Comparison of ENCODE assay signal across 24 cellular contexts in the genomic region with DNA sequence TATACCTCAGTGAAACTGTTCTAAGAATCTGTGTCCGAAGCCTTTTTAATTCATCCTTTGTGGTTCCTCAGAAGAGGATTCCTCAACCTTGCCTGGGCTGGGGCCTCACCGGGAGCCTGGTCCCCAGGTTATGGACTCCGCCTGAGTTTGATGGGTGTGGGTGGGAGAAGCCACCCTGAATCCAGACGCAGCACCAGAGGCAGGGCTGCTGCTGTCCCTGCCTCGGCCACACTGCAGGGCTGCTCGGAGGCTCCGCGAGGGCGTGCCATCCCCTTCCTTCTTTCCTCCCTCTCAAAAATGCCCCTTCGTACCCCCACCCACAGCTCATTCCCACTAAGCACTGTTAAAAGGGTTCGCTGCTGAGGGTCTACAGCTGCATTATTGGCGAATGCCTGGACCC.
"Had no signal": no experiment of that assay in that cellular context is flagged by ENCODE, and none has a peak within 500 bp of the region (broad histone marks: within the 10 kb centered on the region; RNA-seq: fewer than 3 reads in every experiment).

No MANE protein-coding gene starts in this region.

- ATAC-seq: naive thymus-derived CD4-positive, alpha-beta T cell; natural killer cell; pancreas; psoas muscle; right cardiac atrium; right lobe of liver; stimulated activated effector memory CD8-positive, alpha-beta T cell treated with anti-CD3 and anti-CD28 coated beads, Interleukin-12 subunit alpha, Interleukin-12 subunit beta, amount 100 ng/mL, for 72 hours; stimulated activated naive B cell treated with anti-CD40 and anti-IgM and Interleukin-4, amounts not matched to agents 10 μg/mL and 1 μg/mL and 100 μg/mL, for 72 hours had no signal

- DNase-seq: naive thymus-derived CD4-positive, alpha-beta T cell; natural killer cell; nucleus accumbens; psoas muscle; right cardiac atrium; small intestine; stimulated activated CD4-positive, alpha-beta T cell treated with anti-CD3 and anti-CD28 coated beads, Interleukin-15, amount 100 ng/mL, for 24 hours; stimulated activated CD4-positive, alpha-beta T cell treated with anti-CD3 and anti-CD28 coated beads, Interleukin-2, amount 100 ng/mL, for 24 hours; stimulated activated CD4-positive, alpha-beta T cell treated with anti-CD3 and anti-CD28 coated beads, Interleukin-2, amount 100 ng/mL, for 48 hours; stimulated activated CD4-positive, alpha-beta T cell treated with anti-CD3 and anti-CD28 coated beads, Interleukin-4, amount 100 ng/mL, for 24 hours; stimulated activated naive B cell treated with anti-CD40 and anti-IgM and Interleukin-4, amounts not matched to agents 10 μg/mL and 1 μg/mL and 100 μg/mL, for 72 hours; stimulated activated naive CD4-positive, alpha-beta T cell treated with Interleukin-2 at 50 U/mL for 16 hours; stomach; thyroid gland; trophoblast cell; upper lobe of left lung had no signal

- H3K4me3 ChIP-seq: neural progenitor cell, pancreas, psoas muscle, right lobe of liver, sigmoid colon, stomach, thoracic aorta, thyroid gland, tibial nerve, upper lobe of left lung had no signal

- H3K4me1 ChIP-seq: neural progenitor cell, pancreas, psoas muscle, right lobe of liver, sigmoid colon, stomach, thyroid gland, tibial nerve, upper lobe of left lung had no signal

- H3K27ac ChIP-seq: neural progenitor cell, neutrophil, pancreas, psoas muscle, right lobe of liver, sigmoid colon, stomach, thoracic aorta, thyroid gland, tibial nerve, upper lobe of left lung had no signal

- H3K36me3 ChIP-seq: neural progenitor cell, neutrophil, pancreas, right lobe of liver, sigmoid colon, stomach, thoracic aorta, thyroid gland, tibial nerve, upper lobe of left lung had no signal

- H3K9ac ChIP-seq: neural progenitor cell had no signal

- H3K9me3 ChIP-seq: neutrophil, pancreas, psoas muscle, right lobe of liver, thoracic aorta, thyroid gland, upper lobe of left lung had no signal

- H3K4me2 ChIP-seq: neural progenitor cell had no signal

- H3K27me3 ChIP-seq: neural progenitor cell, neutrophil, pancreas, right lobe of liver, sigmoid colon, stomach, thyroid gland, tibial nerve, upper lobe of left lung had no signal

- H2AFZ ChIP-seq: neural progenitor cell had no signal
